Comparison of ENCODE assay signal across 19 cellular contexts in genomic region chr10:129520440-129521080, GRCh38.
"Had no signal": no experiment of that assay in that cellular context is flagged by ENCODE, and none has a peak within 500 bp of the region (broad histone marks: within the 10 kb centered on the region; RNA-seq: fewer than 3 reads in every experiment).

No MANE protein-coding gene starts in this region.

- DNase-seq: cortex of kidney; effector CD8-positive, alpha-beta T cell; gastrocnemius medialis; heart right ventricle; hypothalamus; kidney glomerular epithelial cell; mucosa of descending colon; naive thymus-derived CD8-positive, alpha-beta T cell; ovary; sigmoid colon; stimulated activated CD4-positive, alpha-beta T cell treated with anti-CD3 and anti-CD28 coated beads, Interleukin-2, amount 100 ng/mL, for 24 hours; stimulated activated CD4-positive, alpha-beta T cell treated with anti-CD3 and anti-CD28 coated beads, Interleukin-4, amount 100 ng/mL, for 4 hours; stimulated activated naive CD4-positive, alpha-beta T cell; tibial artery; upper lobe of right lung had no signal

- H3K4me1 ChIP-seq: upper lobe of right lung had no signal

- H3K27ac Mint-ChIP-seq: naive thymus-derived CD8-positive, alpha-beta T cell had no signal

- H3K9me3 ChIP-seq: esophagus muscularis mucosa, gastrocnemius medialis, heart right ventricle, mucosa of descending colon, ovary, right atrium auricular region, sigmoid colon, tibial artery, upper lobe of right lung had no signal

- H3K36me3 ChIP-seq: esophagus muscularis mucosa, gastrocnemius medialis, heart right ventricle, ovary, right atrium auricular region, sigmoid colon, tibial artery, upper lobe of right lung had no signal

- ATAC-seq: gastrocnemius medialis; mucosa of descending colon; naive thymus-derived CD8-positive, alpha-beta T cell; upper lobe of right lung had no signal

- H3K4me3 ChIP-seq: dorsolateral prefrontal cortex, esophagus muscularis mucosa, gastrocnemius medialis, heart right ventricle, mucosa of descending colon, ovary, right atrium auricular region, sigmoid colon, skin epidermis, tibial artery, upper lobe of right lung had no signal

- H3K27ac ChIP-seq: dorsolateral prefrontal cortex, esophagus muscularis mucosa, gastrocnemius medialis, heart right ventricle, ovary, right atrium auricular region, sigmoid colon, skin epidermis, tibial artery, upper lobe of right lung had no signal

- H3K27me3 Mint-ChIP-seq: naive thymus-derived CD8-positive, alpha-beta T cell had no signal

- H3K27me3 ChIP-seq: dorsolateral prefrontal cortex, esophagus muscularis mucosa, gastrocnemius medialis, heart right ventricle, ovary, right atrium auricular region, sigmoid colon, tibial artery, upper lobe of right lung had no signal

- H3K4me3 Mint-ChIP-seq: naive thymus-derived CD8-positive, alpha-beta T cell had no signal
